Comparison of ENCODE assay signal across 8 cellular contexts in genomic region chr6:100116409-100117194, GRCh38.
DNase-seq lines count a peak whose midpoint lies in the region; ATAC-seq lines count a peak whose summit lies in the region.

No MANE protein-coding gene starts in this region.

- peak; percentile 60 for DNase-seq in D341Med (ENCODE audit: low spot score)
- peak; percentile 67 to 87 for DNase-seq in NCI-H526 (lab: John Stamatoyannopoulos, UW)
- peak; percentile 44 for DNase-seq in amniotic stem cell (lab: John Stamatoyannopoulos, UW)
- DNase-seq in hippocampal formation (lab: John Stamatoyannopoulos, UW), result peak; percentile 14 to 38
- DNase-seq in stimulated activated naive B cell treated with anti-CD40 and anti-IgM and Interleukin-4, amounts not matched to agents 10 μg/mL and 1 μg/mL and 100 μg/mL, for 72 hours, result no peak
- no peak for DNase-seq in activated T-cell treated with anti-CD3 and anti-CD28 coated beads, Interleukin-2, amount 50 U/mL, for 4 hours

- no peaks in the 10 kb centered on the region for H3K4me1 Mint-ChIP-seq in stimulated activated naive B cell treated with anti-CD40 and anti-IgM and Interleukin-4, amounts not matched to agents 10 μg/mL and 1 μg/mL and 100 μg/mL, for 72 hours
- no peaks in the 10 kb centered on the region for H3K4me1 Mint-ChIP-seq in activated T-cell treated with anti-CD3 and anti-CD28 coated beads, Interleukin-2, amount 50 U/mL, for 4 hours (ENCODE audit: low read depth)

- H3K9me3 Mint-ChIP-seq in stimulated activated naive B cell treated with anti-CD40 and anti-IgM and Interleukin-4, amounts not matched to agents 10 μg/mL and 1 μg/mL and 100 μg/mL, for 72 hours, result no peaks in the 10 kb centered on the region
- H3K9me3 Mint-ChIP-seq in activated T-cell treated with anti-CD3 and anti-CD28 coated beads, Interleukin-2, amount 50 U/mL, for 4 hours, result no peaks in the 10 kb centered on the region

- ATAC-seq in GM18870 (IDR thresholded peaks at IDR 0.05; ENCODE audit: unreplicated experiment) (peak; percentile 77), HG03432 (IDR thresholded peaks at IDR 0.05; ENCODE audit: unreplicated experiment) (peak; percentile 79)
- peak; percentile 41 to 48 for ATAC-seq in stimulated activated naive B cell treated with anti-CD40 and anti-IgM and Interleukin-4, amounts not matched to agents 10 μg/mL and 1 μg/mL and 100 μg/mL, for 72 hours (replicated peaks)
- ATAC-seq in activated T-cell treated with anti-CD3 and anti-CD28 coated beads, Interleukin-2, amount 50 U/mL, for 4 hours, result no peak

- H3K4me3 Mint-ChIP-seq in stimulated activated naive B cell treated with anti-CD40 and anti-IgM and Interleukin-4, amounts not matched to agents 10 μg/mL and 1 μg/mL and 100 μg/mL, for 72 hours, result no peak overlapping the region
- no peak overlapping the region for H3K4me3 Mint-ChIP-seq in activated T-cell treated with anti-CD3 and anti-CD28 coated beads, Interleukin-2, amount 50 U/mL, for 4 hours

- H3K27ac Mint-ChIP-seq in stimulated activated naive B cell treated with anti-CD40 and anti-IgM and Interleukin-4, amounts not matched to agents 10 μg/mL and 1 μg/mL and 100 μg/mL, for 72 hours, result no peak overlapping the region

- H3K27me3 Mint-ChIP-seq in stimulated activated naive B cell treated with anti-CD40 and anti-IgM and Interleukin-4, amounts not matched to agents 10 μg/mL and 1 μg/mL and 100 μg/mL, for 72 hours, result peaks cover 5 to 10% of the 10 kb centered on the region in 2 donors
- H3K27me3 Mint-ChIP-seq in activated T-cell treated with anti-CD3 and anti-CD28 coated beads, Interleukin-2, amount 50 U/mL, for 4 hours (ENCODE audit: low read depth), result peaks cover 10% of the 10 kb centered on the region

- no peaks in the 10 kb centered on the region for H3K36me3 Mint-ChIP-seq in stimulated activated naive B cell treated with anti-CD40 and anti-IgM and Interleukin-4, amounts not matched to agents 10 μg/mL and 1 μg/mL and 100 μg/mL, for 72 hours
- no peaks in the 10 kb centered on the region for H3K36me3 Mint-ChIP-seq in activated T-cell treated with anti-CD3 and anti-CD28 coated beads, Interleukin-2, amount 50 U/mL, for 4 hours (ENCODE audit: insufficient read depth)

Comparison
In these comparisons a context has a peak if more than half of its experiments do, and no peak if none do; other contexts are left out.
1. DNase-seq: peak in D341Med (single experiment), NCI-H526 (2 of 2), amniotic stem cell (single experiment) and hippocampal formation (2 of 2); none in stimulated activated naive B cell treated with anti-CD40 and anti-IgM and Interleukin-4, amounts not matched to agents 10 μg/mL and 1 μg/mL and 100 μg/mL, for 72 hours (single experiment) and activated T-cell treated with anti-CD3 and anti-CD28 coated beads, Interleukin-2, amount 50 U/mL, for 4 hours (single experiment).
2. ATAC-seq: peak in GM18870 (single experiment), HG03432 (single experiment) and stimulated activated naive B cell treated with anti-CD40 and anti-IgM and Interleukin-4, amounts not matched to agents 10 μg/mL and 1 μg/mL and 100 μg/mL, for 72 hours (2 of 2); none in activated T-cell treated with anti-CD3 and anti-CD28 coated beads, Interleukin-2, amount 50 U/mL, for 4 hours (0 of 2).